ENCODE assay signal across 11 cellular contexts in genomic region chr10:122786269-122786668, GRCh38. TPM values are rescaled to one million over a fixed set of nuclear protein-coding genes. Genes with fewer than 3 reads are reported as not detected.
DNase-seq lines count a peak whose midpoint lies in the region; ATAC-seq and TF ChIP-seq lines count a peak whose summit lies in the region.
"Had no signal": no experiment of that assay in that cellular context is flagged by ENCODE, and none has a peak within 500 bp of the region (broad histone marks: within the 10 kb centered on the region; RNA-seq: fewer than 3 reads in every experiment).

No MANE protein-coding gene starts in this region.

- ATAC-seq in HG03045 (IDR thresholded peaks at IDR 0.05; ENCODE audit: unreplicated experiment) (no peak), HG03025 (IDR thresholded peaks at IDR 0.05; ENCODE audit: low FRiP score, unreplicated experiment) (no peak)
- ATAC-seq: mucosa of descending colon had no signal

- BruUV-seq in Caco-2 (replicated peaks; lab: Mats Ljungman, UMichigan): no TSS peak

- 0 to 7% methylated on average over 3 of the region's 3 CpGs for WGBS in tibial nerve, 2 donors

- H3K27me3 Mint-ChIP-seq in Caco-2 (ENCODE audit: insufficient read depth, unreplicated experiment): peaks cover 5% of the 10 kb centered on the region

- H3K27me3 ChIP-seq in Caco-2 (replicated peaks; ENCODE audit: control insufficient read depth, insufficient read depth, low read length): 0 out of 2 replicates have a peak, but pooled peaks cover 2% of the 10 kb centered on the region
- no peaks in the 10 kb centered on the region for H3K27me3 ChIP-seq in tibial nerve

- H3K4me3 Mint-ChIP-seq in Caco-2 (ENCODE audit: unreplicated experiment): no peak overlapping the region

- TF ChIP-seq EP300 in tibial nerve (IDR thresholded peaks at IDR 0.05): no peak

- H3K4me1 ChIP-seq in Caco-2 (no peaks in the 10 kb centered on the region), tibial nerve (no peaks in the 10 kb centered on the region)

- POLR2A ChIA-PET in Caco-2 (lab: Charles Lee): no interaction called here

- no peak for TF ChIP-seq CTCF in Caco-2 (IDR thresholded peaks at IDR 0.05; ENCODE audit: insufficient read depth in 1 of 2, low read depth in 1 of 2, low read length in 1 of 2, severe bottlenecking in 1 of 2, unreplicated experiment in 1 of 2)
- no peak for TF ChIP-seq CTCF in tibial nerve (IDR thresholded peaks at IDR 0.05)

- no peaks in the 10 kb centered on the region for H3K36me3 Mint-ChIP-seq in Caco-2 (ENCODE audit: insufficient read depth, unreplicated experiment)

- intact Hi-C loops in Caco-2 (cut with micrococcal nuclease; ENCODE audit: unreplicated experiment): no loop called here

- H3K27ac ChIP-seq in tibial nerve: no peak overlapping the region

- no peaks in the 10 kb centered on the region for H3K36me3 ChIP-seq in Caco-2 (ENCODE audit: control insufficient read depth, insufficient read depth, low read length)
- no peaks in the 10 kb centered on the region for H3K36me3 ChIP-seq in tibial nerve

- TF ChIP-seq POLR2A in tibial nerve (IDR thresholded peaks at IDR 0.05): no peak

- CTCF ChIA-PET in Caco-2 (lab: Charles Lee): no interaction called here

- H3K9me3 Mint-ChIP-seq in Caco-2 (ENCODE audit: unreplicated experiment): no peaks in the 10 kb centered on the region

- H3K9me3 ChIP-seq in Caco-2: no peaks in the 10 kb centered on the region
- no peaks in the 10 kb centered on the region for H3K9me3 ChIP-seq in tibial nerve
- H3K9me3 ChIP-seq: mucosa of descending colon had no signal

- no peak overlapping the region for H3K4me3 ChIP-seq in Caco-2 (ENCODE audit: low read depth, low read length)
- H3K4me3 ChIP-seq in tibial nerve: no peak overlapping the region
- H3K4me3 ChIP-seq: mucosa of descending colon had no signal

- DNase-seq in Caco-2: peak; percentile 49 to 68
- DNase-seq in HK-2 (ENCODE audit: unreplicated experiment): peak; percentile 17
- peak; percentile 14 for DNase-seq in UCSD-AML1 (lab: John Stamatoyannopoulos, UW; ENCODE audit: unreplicated experiment)
- DNase-seq in iris pigment epithelial cell (ENCODE audit: low read depth): peak; percentile 26
- DNase-seq in tibial nerve (ENCODE audit: low spot score in 2 of 2): no peak
- DNase-seq in NCI-H2081 treated with DMSO at 0.1 percent for 48 hours (lab: John Stamatoyannopoulos, UW): no peak
- DNase-seq: Calu3; stimulated activated CD4-positive, alpha-beta T cell treated with anti-CD3 and anti-CD28 coated beads, Interleukin-4, amount 100 ng/mL, for 1 hour had no signal

- H3K27ac Mint-ChIP-seq in Caco-2 (ENCODE audit: unreplicated experiment): no peak overlapping the region

- H3K4me1 Mint-ChIP-seq in Caco-2 (ENCODE audit: low read depth, unreplicated experiment): no peaks in the 10 kb centered on the region

RNA-seq across cellular contexts. Expression of gene CUZD1, which starts 59.4 kb away (rescaled TPM):
- total RNA-seq in Caco-2 (2022): 2.1 and 2.2 TPM in 2 replicates
- total RNA-seq in tibial nerve: 1 to 10 TPM in 3 of 4 donors, not detected in 1; 1.2 to 5.7 (median 1.9) TPM

Comparison
In these comparisons a context has a peak if more than half of its experiments do, and no peak if none do; other contexts are left out.
1. DNase-seq: peak in Caco-2 (2 of 2), HK-2 (single experiment), UCSD-AML1 (single experiment) and iris pigment epithelial cell (single experiment); none in tibial nerve (0 of 2) and NCI-H2081 treated with DMSO at 0.1 percent for 48 hours (single experiment).